In the genomic region with DNA sequence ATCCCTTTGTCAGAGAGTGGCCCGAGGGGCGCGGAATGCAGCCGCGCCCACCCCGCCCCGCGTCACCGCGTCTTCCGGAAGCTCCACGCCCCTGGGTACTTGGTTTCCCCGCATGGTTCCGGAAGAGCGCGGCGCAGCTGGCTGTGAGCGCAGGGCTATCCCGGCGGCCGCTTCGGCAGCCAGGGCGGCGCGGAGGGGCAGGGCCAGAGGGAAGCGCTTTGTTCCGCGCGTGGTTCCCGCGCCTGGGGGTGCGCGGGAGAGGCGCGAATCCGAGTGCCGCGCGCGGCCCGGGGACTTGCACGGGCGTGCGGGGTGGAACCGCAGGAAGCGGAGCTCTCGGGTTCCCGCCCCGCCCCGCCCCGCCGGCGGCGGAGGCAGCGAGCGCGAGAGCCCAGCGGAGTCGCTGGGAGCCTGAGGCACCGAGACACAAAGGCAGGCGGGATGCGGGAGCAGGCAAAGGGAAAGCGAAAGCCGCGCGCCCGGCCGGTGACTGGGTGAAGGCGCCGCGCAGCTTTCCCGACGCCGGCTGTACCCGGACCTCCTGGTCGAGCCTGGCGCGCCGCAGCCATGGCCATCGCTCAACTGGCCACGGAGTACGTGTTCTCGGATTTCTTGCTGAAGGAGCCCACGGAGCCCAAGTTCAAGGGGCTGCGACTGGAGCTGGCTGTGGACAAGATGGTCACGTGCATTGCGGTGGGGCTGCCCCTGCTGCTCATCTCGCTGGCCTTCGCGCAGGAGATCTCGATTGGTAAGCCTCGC, we compare ENCODE assay signal across 8 cellular contexts. TPM values are rescaled to one million over a fixed set of nuclear protein-coding genes. Genes with fewer than 3 reads are reported as not detected.
DNase-seq lines count a peak whose midpoint lies in the region; ATAC-seq, FAIRE-seq and TF ChIP-seq lines count a peak whose summit lies in the region.

A gene with protein sequence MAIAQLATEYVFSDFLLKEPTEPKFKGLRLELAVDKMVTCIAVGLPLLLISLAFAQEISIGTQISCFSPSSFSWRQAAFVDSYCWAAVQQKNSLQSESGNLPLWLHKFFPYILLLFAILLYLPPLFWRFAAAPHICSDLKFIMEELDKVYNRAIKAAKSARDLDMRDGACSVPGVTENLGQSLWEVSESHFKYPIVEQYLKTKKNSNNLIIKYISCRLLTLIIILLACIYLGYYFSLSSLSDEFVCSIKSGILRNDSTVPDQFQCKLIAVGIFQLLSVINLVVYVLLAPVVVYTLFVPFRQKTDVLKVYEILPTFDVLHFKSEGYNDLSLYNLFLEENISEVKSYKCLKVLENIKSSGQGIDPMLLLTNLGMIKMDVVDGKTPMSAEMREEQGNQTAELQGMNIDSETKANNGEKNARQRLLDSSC (plus strand): TSS at position 96 of the 759 bp plus-strand sequence. CDS start 472 bp downstream, at position 568.

- H3K27me3 ChIP-seq in HUES6 (ENCODE audit: control insufficient read depth, insufficient read depth, low read length) (no peaks in the 10 kb centered on the region), OCI-LY3 (ENCODE audit: low read depth, low read length) (no peaks in the 10 kb centered on the region), esophagus (ENCODE audit: control insufficient read depth in 1 of 2, insufficient read depth in 2 of 2, low read length in 2 of 2) (no peaks in the 10 kb centered on the region), muscle layer of colon (ENCODE audit: control insufficient read depth in 1 of 2, insufficient read depth in 2 of 2, low read length in 2 of 2) (no peaks in the 10 kb centered on the region)

- peaks cover 52% of the 10 kb centered on the region for H3K79me2 ChIP-seq in OCI-LY3 (ENCODE audit: low read length)

- H3K27ac ChIP-seq in HUES6 (ENCODE audit: low read depth, low read length) (peak within 1 kb of the TSS; percentile 87), OCI-LY3 (ENCODE audit: low read length) (peak within 1 kb of the TSS; percentile 51), esophagus (ENCODE audit: low read depth in 2 of 2, low read length in 1 of 2) (peak within 1 kb of the TSS; percentile 86 to 96), muscle layer of colon (ENCODE audit: low read depth, low read length) (peak within 1 kb of the TSS; percentile 66)

- FAIRE-seq in D721Med (lab: Jason Lieb, UNC), result no peak

- H3K9me3 ChIP-seq in HUES6 (ENCODE audit: control insufficient read depth, insufficient read depth, low read depth, low read length) (peaks cover 10% of the 10 kb centered on the region), OCI-LY3 (ENCODE audit: insufficient read depth, low read length) (no peaks in the 10 kb centered on the region), esophagus (ENCODE audit: control insufficient read depth in 2 of 2, insufficient read depth in 1 of 2, low read depth in 1 of 2, low read length in 1 of 2) (no peaks in the 10 kb centered on the region), muscle layer of colon (ENCODE audit: low read length) (no peaks in the 10 kb centered on the region)

- H2AFZ ChIP-seq in OCI-LY3 (ENCODE audit: low read depth, low read length), result peak within 1 kb of the TSS; percentile 89

- WGBS in esophagus, 2 donors, result 0% methylated on average over 86 to 92 of the region's 92 CpGs

- H3K9ac ChIP-seq in HUES6 (ENCODE audit: low read length), result peak within 1 kb of the TSS; percentile 99
- peak within 1 kb of the TSS; percentile 88 for H3K9ac ChIP-seq in OCI-LY3 (ENCODE audit: low read length)
- H3K9ac ChIP-seq in muscle layer of colon (ENCODE audit: low read length), result peak within 1 kb of the TSS; percentile 84

- peaks cover 33% of the 10 kb centered on the region for H4K20me1 ChIP-seq in OCI-LY3 (ENCODE audit: insufficient read depth, low read length)

- DNase-seq in D721Med (ENCODE audit: insufficient read length, low spot score), result peak; percentile 63
- DNase-seq in activated T-cell treated with anti-CD3 and anti-CD28 coated beads for 48 hours (ENCODE audit: low read depth), result peak; percentile 69
- peak; percentile 36 to 75 for DNase-seq in stimulated activated CD8-positive, alpha-beta memory T cell treated with anti-CD3 and anti-CD28 coated beads, Interleukin-7, amount 100 ng/mL, for 4 hours (ENCODE audit: low read depth in 2 of 2)

- H3K4me2 ChIP-seq in OCI-LY3 (ENCODE audit: low read length), result peak within 1 kb of the TSS; percentile 93

- peaks cover 43% of the 10 kb centered on the region for H3K4me1 ChIP-seq in HUES6 (ENCODE audit: control insufficient read depth, insufficient read depth, low read length)
- H3K4me1 ChIP-seq in OCI-LY3 (ENCODE audit: low read length), result peaks cover 27% of the 10 kb centered on the region
- H3K4me1 ChIP-seq in esophagus (ENCODE audit: control insufficient read depth in 2 of 2, insufficient read depth in 2 of 2, low read length in 1 of 2), result peaks cover 6 to 22% of the 10 kb centered on the region in 2 donors
- H3K4me1 ChIP-seq in muscle layer of colon (ENCODE audit: insufficient read depth, low read length), result peaks cover 45% of the 10 kb centered on the region

- H3K36me3 ChIP-seq in HUES6 (ENCODE audit: control insufficient read depth, insufficient read depth, low read length) (no peaks in the 10 kb centered on the region), OCI-LY3 (replicated peaks; ENCODE audit: low read depth, low read length) (no peaks in the 10 kb centered on the region), esophagus (ENCODE audit: control insufficient read depth in 2 of 2, insufficient read depth in 2 of 2, low read length in 1 of 2) (no peaks in the 10 kb centered on the region), muscle layer of colon (ENCODE audit: insufficient read depth, low read length) (no peaks in the 10 kb centered on the region)

- ATAC-seq in GM21447 (IDR thresholded peaks at IDR 0.05; ENCODE audit: unreplicated experiment), result peak; percentile 77

- no peak for TF ChIP-seq CTCF in D721Med (IDR thresholded peaks at IDR 0.05; ENCODE audit: insufficient read depth, missing control alignments)
- TF ChIP-seq CTCF in OCI-LY3 (IDR thresholded peaks at IDR 0.05; ENCODE audit: low read depth, low read length), result no peak

- peak within 1 kb of the TSS; percentile 99 for H3K4me3 ChIP-seq in HUES6 (ENCODE audit: low read depth, low read length)
- H3K4me3 ChIP-seq in OCI-LY3 (ENCODE audit: low read length), result peak within 1 kb of the TSS; percentile 80
- H3K4me3 ChIP-seq in esophagus (ENCODE audit: low read depth in 1 of 2, low read length in 2 of 2), result peak within 1 kb of the TSS; percentile 71 to 85
- peak within 1 kb of the TSS; percentile 36 to 90 for H3K4me3 ChIP-seq in muscle layer of colon (ENCODE audit: low read depth in 1 of 2, low read length in 2 of 2)

RNA-seq across cellular contexts. Expression of the gene that starts here (rescaled TPM):
- polyA plus RNA-seq in esophagus, result 1 to 10 TPM; 2.9 to 3.5 TPM

Comparison
In these comparisons a context has a peak if more than half of its experiments do, and no peak if none do; other contexts are left out.
1. Peak in every context shown above with its lines: DNase-seq, ATAC-seq, H3K4me3 ChIP-seq and H3K27ac ChIP-seq.